8 cellular contexts compared by ENCODE assay signal in the genomic region with DNA sequence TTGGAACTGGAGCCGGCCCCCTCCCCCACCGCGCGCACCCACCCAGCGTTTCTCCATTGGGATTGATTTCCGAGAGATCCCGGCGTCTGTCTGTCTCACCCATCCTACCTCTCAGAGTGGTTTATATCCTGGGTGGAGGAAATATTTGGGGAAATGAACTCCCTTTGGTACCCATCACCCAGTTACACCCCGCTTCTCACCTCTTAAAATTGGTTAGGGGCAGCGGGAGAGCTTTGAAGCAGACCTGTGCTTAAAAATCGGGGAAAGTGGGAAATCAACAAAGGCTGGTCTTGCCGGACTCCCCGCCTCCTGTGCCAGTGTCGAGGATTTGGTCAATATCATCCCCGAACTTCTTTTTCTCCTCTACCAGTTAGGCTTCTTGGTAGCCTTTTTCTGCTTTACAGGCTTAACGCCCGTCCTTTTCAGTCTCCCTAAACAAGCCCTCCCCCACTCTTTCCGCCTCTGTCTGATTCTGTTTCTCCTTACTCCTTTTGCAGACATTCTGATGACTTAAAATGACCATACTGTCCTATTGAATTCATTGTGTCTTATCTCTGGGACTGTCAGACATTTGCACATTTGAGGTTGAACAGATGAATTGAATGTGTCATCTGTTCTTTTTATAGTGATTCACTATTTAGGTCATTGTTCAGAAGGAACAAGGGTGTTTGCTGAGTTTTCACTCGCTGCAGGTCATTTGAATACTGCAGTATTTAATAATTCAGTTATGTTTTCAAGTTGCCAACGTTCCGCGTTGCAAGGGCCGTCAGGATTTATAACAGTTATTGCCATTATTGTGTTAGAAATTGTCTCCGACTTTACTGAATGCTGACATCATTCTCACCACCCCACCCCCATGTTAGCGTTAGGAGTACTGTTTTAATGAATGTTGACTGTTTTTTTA. TPM values are rescaled to one million over a fixed set of nuclear protein-coding genes. Genes with fewer than 3 reads are reported as not detected.
DNase-seq lines count a peak whose midpoint lies in the region; ATAC-seq and TF ChIP-seq lines count a peak whose summit lies in the region.

No MANE protein-coding gene starts in this region.

- no peaks in the 10 kb centered on the region for H3K36me3 ChIP-seq in BLaER1 treated with 17β-estradiol and CSF1 and Interleukin-3, amounts not matched to agents 10 nM and 100 nM
- H3K36me3 ChIP-seq in HUES6 (ENCODE audit: control insufficient read depth, insufficient read depth, low read length) (no peaks in the 10 kb centered on the region), left lung (no peaks in the 10 kb centered on the region), stomach smooth muscle (ENCODE audit: control insufficient read depth in 2 of 2, insufficient read depth in 2 of 2, low read length in 2 of 2) (no peaks in the 10 kb centered on the region)

- DNase-seq in T follicular helper cell (ENCODE audit: low read depth) (peak; percentile 6), dermis blood vessel endothelial cell (peak; percentile 65), left lung (no peak)

- peak overlapping the region; percentile 79 to 92 (median 86) for H3K4me3 ChIP-seq in BLaER1 treated with 17β-estradiol and CSF1 and Interleukin-3, amounts not matched to agents 10 nM and 100 nM
- H3K4me3 ChIP-seq in HUES6 (ENCODE audit: low read depth, low read length) (peak overlapping the region; percentile 83), left lung (peak overlapping the region; percentile 75 to 88), stomach smooth muscle (ENCODE audit: low read length in 2 of 2) (peak overlapping the region; percentile 91 to 99)

- peak; percentile 20 for ATAC-seq in GM18508 (IDR thresholded peaks at IDR 0.05; ENCODE audit: insufficient read depth, unreplicated experiment)
- ATAC-seq in left lung = peak; percentile 39
- ATAC-seq in HG02970 (IDR thresholded peaks at IDR 0.05; ENCODE audit: low FRiP score, unreplicated experiment) = no peak

- peaks cover 0 to 32% (median 10%) of the 10 kb centered on the region in 11 experiments; a peak in 8 of 22 replicates for H4K20me1 ChIP-seq in BLaER1 treated with 17β-estradiol and CSF1 and Interleukin-3, amounts not matched to agents 10 nM and 100 nM

- H3K4me2 ChIP-seq in BLaER1 treated with 17β-estradiol and CSF1 and Interleukin-3, amounts not matched to agents 10 nM and 100 nM = peak overlapping the region; percentile 76 to 97 (median 88)

- no peak for TF ChIP-seq CTCF in left lung (IDR thresholded peaks at IDR 0.05)

- no peaks in the 10 kb centered on the region for H3K27me3 ChIP-seq in BLaER1 treated with 17β-estradiol and CSF1 and Interleukin-3, amounts not matched to agents 10 nM and 100 nM
- H3K27me3 ChIP-seq in HUES6 (ENCODE audit: control insufficient read depth, insufficient read depth, low read length) = no peaks in the 10 kb centered on the region
- H3K27me3 ChIP-seq in left lung = no peaks in the 10 kb centered on the region
- H3K27me3 ChIP-seq in stomach smooth muscle (ENCODE audit: control insufficient read depth in 1 of 2, insufficient read depth in 2 of 2, low read length in 2 of 2) = no peaks in the 10 kb centered on the region

- intact Hi-C loops in left lung (cut with DNase I) = no loop called here

- peak overlapping the region; percentile 78 to 96 (median 91) for H3K27ac ChIP-seq in BLaER1 treated with 17β-estradiol and CSF1 and Interleukin-3, amounts not matched to agents 10 nM and 100 nM
- H3K27ac ChIP-seq in HUES6 (ENCODE audit: low read depth, low read length) (peak overlapping the region; percentile 64; the same call in 1 of the 2 replicates), left lung (peak overlapping the region; percentile 95 to 99), stomach smooth muscle (ENCODE audit: low read length) (peak overlapping the region; percentile 83)

- peak overlapping the region; percentile 86 to 94 (median 89) for H3K9ac ChIP-seq in BLaER1 treated with 17β-estradiol and CSF1 and Interleukin-3, amounts not matched to agents 10 nM and 100 nM
- H3K9ac ChIP-seq in HUES6 (ENCODE audit: low read length) (peak overlapping the region; percentile 90), stomach smooth muscle (ENCODE audit: low read length in 2 of 2) (peak overlapping the region; percentile 89 to 98)

- H3K4me1 ChIP-seq in BLaER1 treated with 17β-estradiol and CSF1 and Interleukin-3, amounts not matched to agents 10 nM and 100 nM = peaks cover 16 to 28% (median 23%) of the 10 kb centered on the region in 10 experiments
- H3K4me1 ChIP-seq in HUES6 (ENCODE audit: control insufficient read depth, insufficient read depth, low read length) = peaks cover 15% of the 10 kb centered on the region
- peaks cover 12 to 57% of the 10 kb centered on the region in 2 donors for H3K4me1 ChIP-seq in left lung
- H3K4me1 ChIP-seq in stomach smooth muscle (ENCODE audit: control insufficient read depth, insufficient read depth, low read length) = peaks cover 7% of the 10 kb centered on the region

- H3K9me3 ChIP-seq in BLaER1 treated with 17β-estradiol and CSF1 and Interleukin-3, amounts not matched to agents 10 nM and 100 nM (replicated peaks in 1 of 11) = no peaks in the 10 kb centered on the region
- H3K9me3 ChIP-seq in HUES6 (ENCODE audit: control insufficient read depth, insufficient read depth, low read depth, low read length) (no peaks in the 10 kb centered on the region), left lung (no peaks in the 10 kb centered on the region), stomach smooth muscle (ENCODE audit: control insufficient read depth in 2 of 2, low read length in 2 of 2) (no peaks in the 10 kb centered on the region)

RNA-seq across cellular contexts. Expression of a gene that starts 0.9 kb away (rescaled TPM):
- total RNA-seq in dermis blood vessel endothelial cell = 182 and 188 TPM in 2 replicates
- total RNA-seq in left lung = 100 to 1,000 TPM in 1 of 2 donors, 10 to 100 TPM in 1; 90.0 to 175 TPM

Comparison
In these comparisons a context has a peak if more than half of its experiments do, and no peak if none do; other contexts are left out.
1. DNase-seq: peak in T follicular helper cell (single experiment) and dermis blood vessel endothelial cell (single experiment); none in left lung (0 of 2).
2. Peak in every context shown above with its lines, with median percentiles within 50 percentile points of each other: H3K27ac ChIP-seq, H3K4me3 ChIP-seq and H3K9ac ChIP-seq.